In genomic region chr7:102883098-102883860, GRCh38 we compare ENCODE assay signal across 14 cellular contexts. TPM values are rescaled to one million over a fixed set of nuclear protein-coding genes. Genes with fewer than 3 reads are reported as not detected.
A peak's percentile ranks its signal among the peaks of the same experiment; 100 is the strongest.
DNase-seq lines count a peak whose midpoint lies in the region; ATAC-seq, FAIRE-seq and TF ChIP-seq lines count a peak whose summit lies in the region.
"Had no signal": no experiment of that assay in that cellular context is flagged by ENCODE, and none has a peak within 500 bp of the region (broad histone marks: within the 10 kb centered on the region; RNA-seq: fewer than 3 reads in every experiment).

No MANE protein-coding gene starts in this region.

- no peak overlapping the region for H3K4me3 ChIP-seq in astrocyte (ENCODE audit: insufficient read depth, low read depth, low read length)
- H3K4me3 ChIP-seq in keratinocyte (ENCODE audit: control insufficient read depth in 2 of 3, extremely low read depth in 1 of 3, insufficient read depth in 2 of 3, low read depth in 1 of 3, low read length in 3 of 3), result peak overlapping the region in 2 of 3 experiments; percentile 37 to 42
- H3K4me3 ChIP-seq: neural progenitor cell had no signal

- peaks cover under 1% of the 10 kb centered on the region for H3K9me3 Mint-ChIP-seq in astrocyte (ENCODE audit: unreplicated experiment)
- H3K9me3 Mint-ChIP-seq: neural progenitor cell had no signal

- H2AFZ ChIP-seq in astrocyte (ENCODE audit: low read depth, low read length), result no peak overlapping the region
- H2AFZ ChIP-seq in keratinocyte (ENCODE audit: control insufficient read depth, low read length), result peak overlapping the region; percentile 19
- H2AFZ ChIP-seq: neural progenitor cell had no signal

- peaks cover 9% of the 10 kb centered on the region for H3K4me1 ChIP-seq in astrocyte (ENCODE audit: insufficient read depth, low read length)
- H3K4me1 ChIP-seq in keratinocyte (ENCODE audit: control insufficient read depth, extremely low read depth, insufficient read depth, low read length), result peaks cover 14% of the 10 kb centered on the region
- H3K4me1 ChIP-seq: neural progenitor cell had no signal

- H3K27me3 Mint-ChIP-seq in astrocyte (ENCODE audit: low read depth, unreplicated experiment), result no peaks in the 10 kb centered on the region

- TF ChIP-seq CTCF in astrocyte (IDR thresholded peaks at IDR 0.05; ENCODE audit: insufficient read depth, low read depth, low read length) (no peak), keratinocyte (optimal IDR thresholded peaks at IDR 0.05 in 1 of 3, IDR thresholded peaks at IDR 0.05 in 1 of 3, conservative IDR thresholded peaks at IDR 0.05 in 1 of 3; ENCODE audit: extremely low read depth in 1 of 3, insufficient read depth in 2 of 3, low read length in 3 of 3) (no peak)

- no peak overlapping the region for H3K4me3 Mint-ChIP-seq in astrocyte (ENCODE audit: unreplicated experiment)
- H3K4me3 Mint-ChIP-seq: neural progenitor cell had no signal

- H3K27me3 ChIP-seq in astrocyte (ENCODE audit: insufficient read depth, low read length), result no peaks in the 10 kb centered on the region
- no peaks in the 10 kb centered on the region for H3K27me3 ChIP-seq in keratinocyte (ENCODE audit: control insufficient read depth, extremely low read depth, insufficient read depth, low read length)
- H3K27me3 ChIP-seq: neural progenitor cell had no signal

- H3K4me2 ChIP-seq in astrocyte (ENCODE audit: low read length), result peak overlapping the region; percentile 26
- H3K4me2 ChIP-seq in keratinocyte (ENCODE audit: control insufficient read depth, extremely low read depth, insufficient read depth, low read depth, low read length), result peak overlapping the region; percentile 79
- H3K4me2 ChIP-seq: neural progenitor cell had no signal

- FAIRE-seq in astrocyte (lab: Jason Lieb, UNC), result peak; percentile 34
- peak; percentile 90 for FAIRE-seq in keratinocyte (lab: Jason Lieb, UNC)

- dilution Hi-C loops in keratinocyte (cut with MboI; ENCODE audit: extremely low pct_ligation_motif_present, low sequenced_read_pairs), result no loop called here

- H3K9me1 ChIP-seq in keratinocyte (ENCODE audit: control insufficient read depth, extremely low read depth, insufficient read depth, low read length), result no peaks in the 10 kb centered on the region

- no peaks in the 10 kb centered on the region for H3K9me3 ChIP-seq in astrocyte (ENCODE audit: insufficient read depth, low read depth, low read length)
- H3K9me3 ChIP-seq in keratinocyte (ENCODE audit: control insufficient read depth, low read depth, low read length), result no peaks in the 10 kb centered on the region

- H3K4me1 Mint-ChIP-seq in astrocyte (ENCODE audit: low read depth, unreplicated experiment), result no peaks in the 10 kb centered on the region
- H3K4me1 Mint-ChIP-seq: neural progenitor cell had no signal

- H3K27ac ChIP-seq in astrocyte (ENCODE audit: low read depth, low read length) (peak overlapping the region; percentile 28), keratinocyte (ENCODE audit: control insufficient read depth, insufficient read depth, low read length) (peak overlapping the region; percentile 53)
- H3K27ac ChIP-seq: neural progenitor cell had no signal

- DNase-seq in Caki2 (ENCODE audit: low read depth) (peak; percentile 61), M059J (ENCODE audit: low read depth) (peak; percentile 85), astrocyte (ENCODE audit: low read depth) (peak; percentile 86), keratinocyte (ENCODE audit: low read depth, low spot score) (peak; percentile 40), cerebellar cortex (ENCODE audit: low spot score) (no peak), NCI-H2196 treated with DMSO at 0.1 percent for 48 hours (lab: John Stamatoyannopoulos, UW; ENCODE audit: unreplicated experiment) (no peak), SHP77 (lab: John Stamatoyannopoulos, UW) (no peak)
- DNase-seq: activated CD4-positive, alpha-beta T cell treated with anti-CD3 and anti-CD28 coated beads, Interleukin-2, amount 50 U/mL, for 4 hours; activated gamma-delta T cell; left cardiac atrium; NCI-H1417 treated with DMSO at 0.1 percent for 48 hours; T-helper 1 cell had no signal

- no peaks in the 10 kb centered on the region for H4K20me1 ChIP-seq in astrocyte (ENCODE audit: insufficient read depth, low read length)
- no peaks in the 10 kb centered on the region for H4K20me1 ChIP-seq in keratinocyte (ENCODE audit: control insufficient read depth, extremely low read depth, insufficient read depth, low read length)

- H3K9ac ChIP-seq in astrocyte (ENCODE audit: low read length) (no peak overlapping the region), keratinocyte (ENCODE audit: control insufficient read depth, extremely low read depth, insufficient read depth, low read length) (peak overlapping the region; percentile 28)
- H3K9ac ChIP-seq: neural progenitor cell had no signal

- in situ Hi-C loops in Caki2 (cut with HindIII; ENCODE audit: low pct_unique_long_range_greater_than_20kb, low sequenced_read_pairs), result no loop called here

- no peak for ATAC-seq in GM21528 (IDR thresholded peaks at IDR 0.05; ENCODE audit: low FRiP score, unreplicated experiment)

- H3K27ac Mint-ChIP-seq in astrocyte (ENCODE audit: unreplicated experiment), result no peak overlapping the region
- H3K27ac Mint-ChIP-seq: neural progenitor cell had no signal

- no peaks in the 10 kb centered on the region for H3K79me2 ChIP-seq in astrocyte (ENCODE audit: insufficient read depth, low read length)
- no peaks in the 10 kb centered on the region for H3K79me2 ChIP-seq in keratinocyte (ENCODE audit: control insufficient read depth, insufficient read depth, low read length)

- H3K36me3 Mint-ChIP-seq in astrocyte (ENCODE audit: low read depth, unreplicated experiment), result no peaks in the 10 kb centered on the region
- H3K36me3 Mint-ChIP-seq: neural progenitor cell had no signal

- no peaks in the 10 kb centered on the region for H3K36me3 ChIP-seq in astrocyte (ENCODE audit: insufficient read depth, low read length)
- H3K36me3 ChIP-seq in keratinocyte (ENCODE audit: control insufficient read depth in 2 of 2, extremely low read depth in 1 of 2, insufficient read depth in 2 of 2, low read length in 2 of 2), result no peaks in the 10 kb centered on the region
- H3K36me3 ChIP-seq: neural progenitor cell had no signal

RNA-seq across cellular contexts. Expression of gene LRRC17, which starts 29.5 kb away (rescaled TPM):
- total RNA-seq in Caki2 (2014; rRNA removed; shearing (Covaris generic); ENCODE audit: low replicate concordance), result 1.5 TPM in 1 of 2 replicates, not detected in the other
- 84.3 and 108 TPM in 2 replicates for total RNA-seq in M059J (2014; rRNA removed; shearing (Covaris generic))
- total RNA-seq in astrocyte, result 61.2 and 63.4 TPM in 2 replicates
- 0.05 to 0.28 TPM (median 0.20 TPM) in 3 replicates for polyA plus RNA-seq in keratinocyte
- 0.57 TPM for polyA plus RNA-seq in keratinocyte (2011; ENCODE audit: low read depth)
- polyA plus RNA-seq in keratinocyte (2011; cell fraction: cytosol; rRNA removed), result 0.05 TPM in 2 replicates
- polyA plus RNA-seq in keratinocyte (2011; cell fraction: nucleus; rRNA removed), result 0.22 and 0.56 TPM in 2 replicates
- polyA plus RNA-seq in keratinocyte (2012; ENCODE audit: low replicate concordance), result 0.09 and 0.62 TPM in 2 replicates
- 0.23 TPM in 1 of 3 replicates, not detected in the others for polyA minus RNA-seq in keratinocyte
- polyA minus RNA-seq in keratinocyte (2011; cell fraction: cytosol; rRNA and poly(A)+ RNA removed), result not detected
- polyA minus RNA-seq in keratinocyte (2011; cell fraction: nucleus; rRNA and poly(A)+ RNA removed), result 0.32 and 0.70 TPM in 2 replicates

Comparison
In these comparisons a context has a peak if more than half of its experiments do, and no peak if none do; other contexts are left out.
1. DNase-seq: peak in Caki2 (single experiment), M059J (single experiment), astrocyte (single experiment) and keratinocyte (single experiment); none in cerebellar cortex (single experiment), NCI-H2196 treated with DMSO at 0.1 percent for 48 hours (single experiment) and SHP77 (0 of 2).
2. RNA of gene LRRC17, which starts 29.5 kb away (total RNA-seq): 84.3 to 108 TPM in M059J and 61.2 to 63.4 TPM in astrocyte; 1.5 TPM in Caki2; every median in the first group is over 10 times any median in the second.